Comparison of ENCODE assay signal across 2 cellular contexts in the genomic region with DNA sequence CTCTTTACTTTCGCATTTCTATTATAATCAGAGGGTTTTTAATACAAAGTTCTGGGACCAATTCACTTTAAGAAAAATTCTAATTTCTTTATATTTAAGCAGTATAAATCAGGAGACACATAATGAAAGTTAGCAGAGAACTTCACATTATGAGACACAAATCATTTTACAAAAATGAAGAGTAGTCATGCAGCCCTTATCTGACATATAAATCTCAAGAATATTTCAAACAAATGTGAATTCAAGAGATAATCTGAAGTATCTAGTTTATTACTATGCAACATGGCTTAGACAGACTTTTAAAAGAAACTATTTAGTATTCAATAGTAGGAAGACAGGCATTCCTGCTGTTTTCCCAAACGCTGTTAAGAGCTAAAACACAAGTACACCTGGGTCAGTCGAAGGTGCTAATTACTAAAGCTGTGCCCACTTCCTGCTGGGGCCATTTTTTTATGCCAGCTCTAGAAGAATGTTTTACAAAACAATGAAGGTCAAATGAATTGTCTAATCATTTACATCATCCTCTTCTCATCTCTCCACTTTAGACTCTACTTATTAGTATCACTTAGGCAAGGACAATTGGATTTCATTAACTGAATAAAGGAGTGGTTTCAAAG.
TF ChIP-seq lines count a peak whose summit lies in the region.

No MANE protein-coding gene starts in this region.

TF ChIP-seq in GM23338, 12 proteins besides CTCF, POLR2A, EP300 and RAD21:
- TF ChIP-seq, protein P1, sequence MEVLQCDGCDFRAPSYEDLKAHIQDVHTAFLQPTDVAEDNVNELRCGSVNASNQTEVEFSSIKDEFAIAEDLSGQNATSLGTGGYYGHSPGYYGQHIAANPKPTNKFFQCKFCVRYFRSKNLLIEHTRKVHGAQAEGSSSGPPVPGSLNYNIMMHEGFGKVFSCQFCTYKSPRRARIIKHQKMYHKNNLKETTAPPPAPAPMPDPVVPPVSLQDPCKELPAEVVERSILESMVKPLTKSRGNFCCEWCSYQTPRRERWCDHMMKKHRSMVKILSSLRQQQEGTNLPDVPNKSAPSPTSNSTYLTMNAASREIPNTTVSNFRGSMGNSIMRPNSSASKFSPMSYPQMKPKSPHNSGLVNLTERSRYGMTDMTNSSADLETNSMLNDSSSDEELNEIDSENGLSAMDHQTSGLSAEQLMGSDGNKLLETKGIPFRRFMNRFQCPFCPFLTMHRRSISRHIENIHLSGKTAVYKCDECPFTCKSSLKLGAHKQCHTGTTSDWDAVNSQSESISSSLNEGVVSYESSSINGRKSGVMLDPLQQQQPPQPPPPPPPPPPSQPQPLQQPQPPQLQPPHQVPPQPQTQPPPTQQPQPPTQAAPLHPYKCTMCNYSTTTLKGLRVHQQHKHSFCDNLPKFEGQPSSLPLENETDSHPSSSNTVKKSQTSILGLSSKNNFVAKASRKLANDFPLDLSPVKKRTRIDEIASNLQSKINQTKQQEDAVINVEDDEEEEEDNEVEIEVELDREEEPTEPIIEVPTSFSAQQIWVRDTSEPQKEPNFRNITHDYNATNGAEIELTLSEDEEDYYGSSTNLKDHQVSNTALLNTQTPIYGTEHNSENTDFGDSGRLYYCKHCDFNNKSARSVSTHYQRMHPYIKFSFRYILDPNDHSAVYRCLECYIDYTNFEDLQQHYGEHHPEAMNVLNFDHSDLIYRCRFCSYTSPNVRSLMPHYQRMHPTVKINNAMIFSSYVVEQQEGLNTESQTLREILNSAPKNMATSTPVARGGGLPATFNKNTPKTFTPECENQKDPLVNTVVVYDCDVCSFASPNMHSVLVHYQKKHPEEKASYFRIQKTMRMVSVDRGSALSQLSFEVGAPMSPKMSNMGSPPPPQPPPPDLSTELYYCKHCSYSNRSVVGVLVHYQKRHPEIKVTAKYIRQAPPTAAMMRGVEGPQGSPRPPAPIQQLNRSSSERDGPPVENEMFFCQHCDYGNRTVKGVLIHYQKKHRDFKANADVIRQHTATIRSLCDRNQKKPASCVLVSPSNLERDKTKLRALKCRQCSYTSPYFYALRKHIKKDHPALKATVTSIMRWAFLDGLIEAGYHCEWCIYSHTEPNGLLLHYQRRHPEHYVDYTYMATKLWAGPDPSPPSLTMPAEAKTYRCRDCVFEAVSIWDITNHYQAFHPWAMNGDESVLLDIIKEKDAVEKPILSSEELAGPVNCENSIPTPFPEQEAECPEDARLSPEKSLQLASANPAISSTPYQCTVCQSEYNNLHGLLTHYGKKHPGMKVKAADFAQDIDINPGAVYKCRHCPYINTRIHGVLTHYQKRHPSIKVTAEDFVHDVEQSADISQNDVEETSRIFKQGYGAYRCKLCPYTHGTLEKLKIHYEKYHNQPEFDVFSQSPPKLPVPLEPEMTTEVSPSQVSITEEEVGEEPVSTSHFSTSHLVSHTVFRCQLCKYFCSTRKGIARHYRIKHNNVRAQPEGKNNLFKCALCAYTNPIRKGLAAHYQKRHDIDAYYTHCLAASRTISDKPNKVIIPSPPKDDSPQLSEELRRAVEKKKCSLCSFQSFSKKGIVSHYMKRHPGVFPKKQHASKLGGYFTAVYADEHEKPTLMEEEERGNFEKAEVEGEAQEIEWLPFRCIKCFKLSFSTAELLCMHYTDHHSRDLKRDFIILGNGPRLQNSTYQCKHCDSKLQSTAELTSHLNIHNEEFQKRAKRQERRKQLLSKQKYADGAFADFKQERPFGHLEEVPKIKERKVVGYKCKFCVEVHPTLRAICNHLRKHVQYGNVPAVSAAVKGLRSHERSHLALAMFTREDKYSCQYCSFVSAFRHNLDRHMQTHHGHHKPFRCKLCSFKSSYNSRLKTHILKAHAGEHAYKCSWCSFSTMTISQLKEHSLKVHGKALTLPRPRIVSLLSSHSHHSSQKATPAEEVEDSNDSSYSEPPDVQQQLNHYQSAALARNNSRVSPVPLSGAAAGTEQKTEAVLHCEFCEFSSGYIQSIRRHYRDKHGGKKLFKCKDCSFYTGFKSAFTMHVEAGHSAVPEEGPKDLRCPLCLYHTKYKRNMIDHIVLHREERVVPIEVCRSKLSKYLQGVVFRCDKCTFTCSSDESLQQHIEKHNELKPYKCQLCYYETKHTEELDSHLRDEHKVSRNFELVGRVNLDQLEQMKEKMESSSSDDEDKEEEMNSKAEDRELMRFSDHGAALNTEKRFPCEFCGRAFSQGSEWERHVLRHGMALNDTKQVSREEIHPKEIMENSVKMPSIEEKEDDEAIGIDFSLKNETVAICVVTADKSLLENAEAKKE (CRISPR knock-in tag; IDR thresholded peaks at IDR 0.05): no peak
- TF ChIP-seq, protein P2, sequence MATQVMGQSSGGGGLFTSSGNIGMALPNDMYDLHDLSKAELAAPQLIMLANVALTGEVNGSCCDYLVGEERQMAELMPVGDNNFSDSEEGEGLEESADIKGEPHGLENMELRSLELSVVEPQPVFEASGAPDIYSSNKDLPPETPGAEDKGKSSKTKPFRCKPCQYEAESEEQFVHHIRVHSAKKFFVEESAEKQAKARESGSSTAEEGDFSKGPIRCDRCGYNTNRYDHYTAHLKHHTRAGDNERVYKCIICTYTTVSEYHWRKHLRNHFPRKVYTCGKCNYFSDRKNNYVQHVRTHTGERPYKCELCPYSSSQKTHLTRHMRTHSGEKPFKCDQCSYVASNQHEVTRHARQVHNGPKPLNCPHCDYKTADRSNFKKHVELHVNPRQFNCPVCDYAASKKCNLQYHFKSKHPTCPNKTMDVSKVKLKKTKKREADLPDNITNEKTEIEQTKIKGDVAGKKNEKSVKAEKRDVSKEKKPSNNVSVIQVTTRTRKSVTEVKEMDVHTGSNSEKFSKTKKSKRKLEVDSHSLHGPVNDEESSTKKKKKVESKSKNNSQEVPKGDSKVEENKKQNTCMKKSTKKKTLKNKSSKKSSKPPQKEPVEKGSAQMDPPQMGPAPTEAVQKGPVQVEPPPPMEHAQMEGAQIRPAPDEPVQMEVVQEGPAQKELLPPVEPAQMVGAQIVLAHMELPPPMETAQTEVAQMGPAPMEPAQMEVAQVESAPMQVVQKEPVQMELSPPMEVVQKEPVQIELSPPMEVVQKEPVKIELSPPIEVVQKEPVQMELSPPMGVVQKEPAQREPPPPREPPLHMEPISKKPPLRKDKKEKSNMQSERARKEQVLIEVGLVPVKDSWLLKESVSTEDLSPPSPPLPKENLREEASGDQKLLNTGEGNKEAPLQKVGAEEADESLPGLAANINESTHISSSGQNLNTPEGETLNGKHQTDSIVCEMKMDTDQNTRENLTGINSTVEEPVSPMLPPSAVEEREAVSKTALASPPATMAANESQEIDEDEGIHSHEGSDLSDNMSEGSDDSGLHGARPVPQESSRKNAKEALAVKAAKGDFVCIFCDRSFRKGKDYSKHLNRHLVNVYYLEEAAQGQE (IDR thresholded peaks at IDR 0.05; ENCODE audit: unreplicated experiment): no peak
- no peak for TF ChIP-seq JUNB (IDR thresholded peaks at IDR 0.05; ENCODE audit: unreplicated experiment)
- TF ChIP-seq EZH2 (IDR thresholded peaks at IDR 0.05; ENCODE audit: low read depth, unreplicated experiment): no peak
- no peak for TF ChIP-seq CREB1 (CRISPR knock-in tag; IDR thresholded peaks at IDR 0.05; ENCODE audit: low read depth)

TF ChIP-seq in WTC11, 78 proteins besides CTCF, POLR2A, EP300 and RAD21 (continued from another document):
- TF ChIP-seq, protein P3, sequence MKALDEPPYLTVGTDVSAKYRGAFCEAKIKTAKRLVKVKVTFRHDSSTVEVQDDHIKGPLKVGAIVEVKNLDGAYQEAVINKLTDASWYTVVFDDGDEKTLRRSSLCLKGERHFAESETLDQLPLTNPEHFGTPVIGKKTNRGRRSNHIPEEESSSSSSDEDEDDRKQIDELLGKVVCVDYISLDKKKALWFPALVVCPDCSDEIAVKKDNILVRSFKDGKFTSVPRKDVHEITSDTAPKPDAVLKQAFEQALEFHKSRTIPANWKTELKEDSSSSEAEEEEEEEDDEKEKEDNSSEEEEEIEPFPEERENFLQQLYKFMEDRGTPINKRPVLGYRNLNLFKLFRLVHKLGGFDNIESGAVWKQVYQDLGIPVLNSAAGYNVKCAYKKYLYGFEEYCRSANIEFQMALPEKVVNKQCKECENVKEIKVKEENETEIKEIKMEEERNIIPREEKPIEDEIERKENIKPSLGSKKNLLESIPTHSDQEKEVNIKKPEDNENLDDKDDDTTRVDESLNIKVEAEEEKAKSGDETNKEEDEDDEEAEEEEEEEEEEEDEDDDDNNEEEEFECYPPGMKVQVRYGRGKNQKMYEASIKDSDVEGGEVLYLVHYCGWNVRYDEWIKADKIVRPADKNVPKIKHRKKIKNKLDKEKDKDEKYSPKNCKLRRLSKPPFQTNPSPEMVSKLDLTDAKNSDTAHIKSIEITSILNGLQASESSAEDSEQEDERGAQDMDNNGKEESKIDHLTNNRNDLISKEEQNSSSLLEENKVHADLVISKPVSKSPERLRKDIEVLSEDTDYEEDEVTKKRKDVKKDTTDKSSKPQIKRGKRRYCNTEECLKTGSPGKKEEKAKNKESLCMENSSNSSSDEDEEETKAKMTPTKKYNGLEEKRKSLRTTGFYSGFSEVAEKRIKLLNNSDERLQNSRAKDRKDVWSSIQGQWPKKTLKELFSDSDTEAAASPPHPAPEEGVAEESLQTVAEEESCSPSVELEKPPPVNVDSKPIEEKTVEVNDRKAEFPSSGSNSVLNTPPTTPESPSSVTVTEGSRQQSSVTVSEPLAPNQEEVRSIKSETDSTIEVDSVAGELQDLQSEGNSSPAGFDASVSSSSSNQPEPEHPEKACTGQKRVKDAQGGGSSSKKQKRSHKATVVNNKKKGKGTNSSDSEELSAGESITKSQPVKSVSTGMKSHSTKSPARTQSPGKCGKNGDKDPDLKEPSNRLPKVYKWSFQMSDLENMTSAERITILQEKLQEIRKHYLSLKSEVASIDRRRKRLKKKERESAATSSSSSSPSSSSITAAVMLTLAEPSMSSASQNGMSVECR (CRISPR knock-in tag; IDR thresholded peaks at IDR 0.05; ENCODE audit: borderline replicate concordance): no peak
- no peak for TF ChIP-seq FOXP1 (CRISPR knock-in tag; IDR thresholded peaks at IDR 0.05; ENCODE audit: borderline replicate concordance)
- TF ChIP-seq ATF1 (CRISPR knock-in tag; IDR thresholded peaks at IDR 0.05): no peak
- no peak for TF ChIP-seq ZNF396 (CRISPR knock-in tag; IDR thresholded peaks at IDR 0.05; ENCODE audit: borderline replicate concordance)
- TF ChIP-seq, protein P4, sequence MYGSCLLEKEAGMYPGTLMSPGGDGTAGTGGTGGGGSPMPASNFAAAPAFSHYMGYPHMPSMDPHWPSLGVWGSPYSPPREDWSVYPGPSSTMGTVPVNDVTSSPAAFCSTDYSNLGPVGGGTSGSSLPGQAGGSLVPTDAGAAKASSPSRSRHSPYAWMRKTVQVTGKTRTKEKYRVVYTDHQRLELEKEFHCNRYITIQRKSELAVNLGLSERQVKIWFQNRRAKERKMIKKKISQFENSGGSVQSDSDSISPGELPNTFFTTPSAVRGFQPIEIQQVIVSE (CRISPR knock-in tag; IDR thresholded peaks at IDR 0.05; ENCODE audit: borderline replicate concordance): no peak
- TF ChIP-seq, protein P5, sequence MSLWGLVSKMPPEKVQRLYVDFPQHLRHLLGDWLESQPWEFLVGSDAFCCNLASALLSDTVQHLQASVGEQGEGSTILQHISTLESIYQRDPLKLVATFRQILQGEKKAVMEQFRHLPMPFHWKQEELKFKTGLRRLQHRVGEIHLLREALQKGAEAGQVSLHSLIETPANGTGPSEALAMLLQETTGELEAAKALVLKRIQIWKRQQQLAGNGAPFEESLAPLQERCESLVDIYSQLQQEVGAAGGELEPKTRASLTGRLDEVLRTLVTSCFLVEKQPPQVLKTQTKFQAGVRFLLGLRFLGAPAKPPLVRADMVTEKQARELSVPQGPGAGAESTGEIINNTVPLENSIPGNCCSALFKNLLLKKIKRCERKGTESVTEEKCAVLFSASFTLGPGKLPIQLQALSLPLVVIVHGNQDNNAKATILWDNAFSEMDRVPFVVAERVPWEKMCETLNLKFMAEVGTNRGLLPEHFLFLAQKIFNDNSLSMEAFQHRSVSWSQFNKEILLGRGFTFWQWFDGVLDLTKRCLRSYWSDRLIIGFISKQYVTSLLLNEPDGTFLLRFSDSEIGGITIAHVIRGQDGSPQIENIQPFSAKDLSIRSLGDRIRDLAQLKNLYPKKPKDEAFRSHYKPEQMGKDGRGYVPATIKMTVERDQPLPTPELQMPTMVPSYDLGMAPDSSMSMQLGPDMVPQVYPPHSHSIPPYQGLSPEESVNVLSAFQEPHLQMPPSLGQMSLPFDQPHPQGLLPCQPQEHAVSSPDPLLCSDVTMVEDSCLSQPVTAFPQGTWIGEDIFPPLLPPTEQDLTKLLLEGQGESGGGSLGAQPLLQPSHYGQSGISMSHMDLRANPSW (CRISPR knock-in tag; conservative IDR thresholded peaks at IDR 0.05; ENCODE audit: low read depth): no peak
- TF ChIP-seq CBFB (CRISPR knock-in tag; IDR thresholded peaks at IDR 0.05; ENCODE audit: low read depth): no peak
- no peak for TF ChIP-seq NFATC4 (CRISPR knock-in tag; IDR thresholded peaks at IDR 0.05)
- TF ChIP-seq, protein P6, sequence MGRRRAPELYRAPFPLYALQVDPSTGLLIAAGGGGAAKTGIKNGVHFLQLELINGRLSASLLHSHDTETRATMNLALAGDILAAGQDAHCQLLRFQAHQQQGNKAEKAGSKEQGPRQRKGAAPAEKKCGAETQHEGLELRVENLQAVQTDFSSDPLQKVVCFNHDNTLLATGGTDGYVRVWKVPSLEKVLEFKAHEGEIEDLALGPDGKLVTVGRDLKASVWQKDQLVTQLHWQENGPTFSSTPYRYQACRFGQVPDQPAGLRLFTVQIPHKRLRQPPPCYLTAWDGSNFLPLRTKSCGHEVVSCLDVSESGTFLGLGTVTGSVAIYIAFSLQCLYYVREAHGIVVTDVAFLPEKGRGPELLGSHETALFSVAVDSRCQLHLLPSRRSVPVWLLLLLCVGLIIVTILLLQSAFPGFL (CRISPR knock-in tag; IDR thresholded peaks at IDR 0.05; ENCODE audit: borderline replicate concordance): no peak
- TF ChIP-seq ZBTB21 (CRISPR knock-in tag; IDR thresholded peaks at IDR 0.05; ENCODE audit: borderline replicate concordance): no peak
- TF ChIP-seq GABPB1 (CRISPR knock-in tag; IDR thresholded peaks at IDR 0.05): no peak
- no peak for TF ChIP-seq HMGA2 (CRISPR knock-in tag; IDR thresholded peaks at IDR 0.05)
- TF ChIP-seq GRHL2 (CRISPR knock-in tag; IDR thresholded peaks at IDR 0.05; ENCODE audit: insufficient replicate concordance, severe bottlenecking): no peak
- no peak for TF ChIP-seq NR2C2 (CRISPR knock-in tag; IDR thresholded peaks at IDR 0.05)
- TF ChIP-seq, protein P7, sequence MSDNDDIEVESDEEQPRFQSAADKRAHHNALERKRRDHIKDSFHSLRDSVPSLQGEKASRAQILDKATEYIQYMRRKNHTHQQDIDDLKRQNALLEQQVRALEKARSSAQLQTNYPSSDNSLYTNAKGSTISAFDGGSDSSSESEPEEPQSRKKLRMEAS (CRISPR knock-in tag; IDR thresholded peaks at IDR 0.05): no peak
- TF ChIP-seq GTF2I (CRISPR knock-in tag; conservative IDR thresholded peaks at IDR 0.05): no peak
TF ChIP-seq in WTC11: peak in this region for 0.
